12 cellular contexts compared by ENCODE assay signal in the genomic region with DNA sequence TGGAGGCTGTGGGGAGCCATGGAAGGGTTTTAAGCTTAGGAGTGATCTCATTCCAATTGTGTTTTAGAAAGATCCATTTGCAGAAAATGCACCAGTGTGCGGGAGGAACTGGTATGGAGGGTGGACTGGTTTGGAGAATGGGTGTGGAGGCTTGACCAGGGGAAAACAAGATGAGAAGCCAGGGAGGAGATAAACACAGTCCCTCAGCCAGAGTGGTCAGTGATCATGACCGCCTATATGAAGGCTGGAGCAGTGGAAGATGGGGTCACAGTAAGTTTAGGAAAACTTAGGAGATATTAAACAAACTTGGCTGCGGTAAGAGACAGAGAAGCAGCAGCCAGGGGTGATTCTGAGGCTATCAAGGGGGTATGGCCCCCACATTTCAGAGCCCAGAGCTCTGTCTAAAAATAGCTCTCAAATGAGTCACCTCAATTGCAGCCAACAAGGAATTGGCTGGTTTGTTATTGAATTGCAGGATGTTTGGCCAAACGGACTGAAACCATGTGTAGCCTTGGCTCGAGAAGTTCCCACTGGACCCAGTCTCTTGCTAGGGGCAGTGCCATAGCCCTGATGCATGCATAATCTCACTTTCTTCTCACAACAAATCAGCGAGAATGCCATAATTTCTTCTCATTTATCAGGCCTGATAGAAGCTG.
DNase-seq lines count a peak whose midpoint lies in the region; ATAC-seq and TF ChIP-seq lines count a peak whose summit lies in the region.
"Had no signal": no experiment of that assay in that cellular context is flagged by ENCODE, and none has a peak within 500 bp of the region (broad histone marks: within the 10 kb centered on the region; RNA-seq: fewer than 3 reads in every experiment).

No MANE protein-coding gene starts in this region.

- ATAC-seq in gastroesophageal sphincter (peak; percentile 66), GM21529 (IDR thresholded peaks at IDR 0.05; ENCODE audit: unreplicated experiment) (no peak), GM18870 (IDR thresholded peaks at IDR 0.05; ENCODE audit: unreplicated experiment) (no peak), GM21515 (IDR thresholded peaks at IDR 0.05; ENCODE audit: unreplicated experiment) (no peak)

- no peak overlapping the region for H3K4me3 ChIP-seq in gastroesophageal sphincter

- no peaks in the 10 kb centered on the region for H3K27me3 ChIP-seq in gastroesophageal sphincter

- 11 to 24% methylated on average over 6 of the region's 6 CpGs for WGBS in gastroesophageal sphincter (ENCODE audit: low coverage in 1 of 2), 2 donors

- no peak for TF ChIP-seq POLR2A in gastroesophageal sphincter (IDR thresholded peaks at IDR 0.05)

- DNase-seq in C1 segment of cervical spinal cord (lab: John Stamatoyannopoulos, UW) (peak in 8 of 14 donors; percentile 0 to 37 (median 16)), amniotic epithelial cell (ENCODE audit: low read depth) (peak; percentile 51), pons (ENCODE audit: low spot score) (peak; percentile 32), RPMI8226 (no peak)
- DNase-seq: activated CD8-positive, alpha-beta memory T cell treated with anti-CD3 and anti-CD28 coated beads for 24 hours; CD4-positive, alpha-beta T cell; SHP77 treated with DMSO at 0.1 percent for 48 hours had no signal

- no peaks in the 10 kb centered on the region for H3K36me3 ChIP-seq in gastroesophageal sphincter

- H3K27ac ChIP-seq in gastroesophageal sphincter, result peak overlapping the region in 2 of 4 donors; percentile 2 to 34
- H3K27ac ChIP-seq: parathyroid adenoma had no signal

- H3K9me3 ChIP-seq in gastroesophageal sphincter, result no peaks in the 10 kb centered on the region

- no peak for TF ChIP-seq EP300 in gastroesophageal sphincter (IDR thresholded peaks at IDR 0.05)

- TF ChIP-seq CTCF in gastroesophageal sphincter (IDR thresholded peaks at IDR 0.05), result no peak

- H3K4me1 ChIP-seq in gastroesophageal sphincter, result peaks cover 5 to 22% (median 13%) of the 10 kb centered on the region in 3 donors
